In genomic region chr22:20102203-20102780, GRCh38 we compare ENCODE assay signal across 12 cellular contexts. TPM values are rescaled to one million over a fixed set of nuclear protein-coding genes. Genes with fewer than 3 reads are reported as not detected.
DNase-seq lines count a peak whose midpoint lies in the region; ATAC-seq, FAIRE-seq and TF ChIP-seq lines count a peak whose summit lies in the region.
"Had no signal": no experiment of that assay in that cellular context is flagged by ENCODE, and none has a peak within 500 bp of the region (broad histone marks: within the 10 kb centered on the region; RNA-seq: fewer than 3 reads in every experiment).

No MANE protein-coding gene starts in this region.

- H2AFZ ChIP-seq in astrocyte (ENCODE audit: low read depth, low read length), result no peak overlapping the region

- no peak for TF ChIP-seq POLR2A in right lobe of liver (IDR thresholded peaks at IDR 0.05)

- DNase-seq in CD4-positive, alpha-beta T cell, result no peak
- peak; percentile 74 for DNase-seq in H7
- DNase-seq in astrocyte (ENCODE audit: low read depth), result no peak
- DNase-seq in right lobe of liver, result peak; percentile 52 to 76 (median 71)
- DNase-seq in NCI-H1417 (lab: John Stamatoyannopoulos, UW), result no peak
- DNase-seq: activated CD8-positive, alpha-beta memory T cell treated with anti-CD3 and anti-CD28 coated beads for 24 hours; activated naive CD4-positive, alpha-beta T cell treated with anti-CD3 and anti-CD28 coated beads, Interleukin-2, amount 50 U/mL, for 16 hours; head of caudate nucleus; naive B cell; tibial artery had no signal

- intact Hi-C loops in CD4-positive, alpha-beta T cell (cut with DNase I, micrococcal nuclease), result loop anchor here in 1 of 2 experiments (10.0 kb wide), 1 partner anchor 807 kb away; the partner anchor contains the start of gene CLTCL1
- intact Hi-C loops in right lobe of liver (cut with DNase I), result no loop called here

- H3K36me3 ChIP-seq in H7 (replicated peaks; ENCODE audit: control insufficient read depth, insufficient read depth, low read length), result peaks cover 52% of the 10 kb centered on the region
- H3K36me3 ChIP-seq in astrocyte (ENCODE audit: insufficient read depth, low read length), result peaks cover 59% of the 10 kb centered on the region
- H3K36me3 ChIP-seq in right lobe of liver, result peaks cover 6 to 38% (median 23%) of the 10 kb centered on the region in 4 donors

- no peaks in the 10 kb centered on the region for H3K4me1 ChIP-seq in astrocyte (ENCODE audit: insufficient read depth, low read length)
- H3K4me1 ChIP-seq in right lobe of liver, result peaks cover 0 to 21% (median 9%) of the 10 kb centered on the region in 4 donors
- H3K4me1 ChIP-seq: tibial artery had no signal

- CTCF ChIA-PET in CD4-positive, alpha-beta T cell (lab: Charles Lee), result interaction anchor here (1.7 to 2.0 kb wide), 2 partner anchors 9 to 27 kb away, joined by 3 to 6 read pairs; no protein-coding TSS in a partner anchor

- peak overlapping the region; percentile 96 for H3K27ac Mint-ChIP-seq in CD4-positive, alpha-beta T cell
- no peak overlapping the region for H3K27ac Mint-ChIP-seq in astrocyte (ENCODE audit: unreplicated experiment)

- no peak for TF ChIP-seq CTCF in CD4-positive, alpha-beta T cell (IDR thresholded peaks at IDR 0.05)
- TF ChIP-seq CTCF in astrocyte (IDR thresholded peaks at IDR 0.05; ENCODE audit: insufficient read depth, low read depth, low read length), result no peak
- TF ChIP-seq CTCF in right lobe of liver (IDR thresholded peaks at IDR 0.05), result peak; percentile 23 to 42 (median 36)

- WGBS in right lobe of liver (ENCODE audit: insufficient coverage, low coverage, low lambda C conversion rate, missing lambda C conversion rate), result 58% methylated on average over 8 of the region's 12 CpGs

- H3K4me3 Mint-ChIP-seq in CD4-positive, alpha-beta T cell, result no peak overlapping the region
- H3K4me3 Mint-ChIP-seq in astrocyte (ENCODE audit: unreplicated experiment), result peak overlapping the region; percentile 34
- H3K4me3 Mint-ChIP-seq: naive B cell had no signal

- H3K27me3 Mint-ChIP-seq in CD4-positive, alpha-beta T cell, result no peaks in the 10 kb centered on the region
- H3K27me3 Mint-ChIP-seq in astrocyte (ENCODE audit: low read depth, unreplicated experiment), result no peaks in the 10 kb centered on the region
- H3K27me3 Mint-ChIP-seq: naive B cell had no signal

- H3K4me2 ChIP-seq in astrocyte (ENCODE audit: low read length), result no peak overlapping the region

- no peak overlapping the region for H3K9ac ChIP-seq in astrocyte (ENCODE audit: low read length)

- H3K27ac ChIP-seq in CD4-positive, alpha-beta T cell (ENCODE audit: low read depth, low read length), result peak overlapping the region; percentile 51
- H3K27ac ChIP-seq in astrocyte (ENCODE audit: low read depth, low read length) (no peak overlapping the region), right lobe of liver (peak overlapping the region in 2 of 3 donors; percentile 36 to 73)
- H3K27ac ChIP-seq: tibial artery had no signal

- H4K20me1 ChIP-seq in astrocyte (ENCODE audit: insufficient read depth, low read length), result peaks cover 79% of the 10 kb centered on the region

- H3K4me3 ChIP-seq in H7 (ENCODE audit: insufficient read depth, low read depth, low read length) (no peak overlapping the region), astrocyte (ENCODE audit: insufficient read depth, low read depth, low read length) (no peak overlapping the region), right lobe of liver (no peak overlapping the region)
- H3K4me3 ChIP-seq: tibial artery had no signal

- no peak for FAIRE-seq in astrocyte (lab: Jason Lieb, UNC)

- H3K79me2 ChIP-seq in astrocyte (ENCODE audit: insufficient read depth, low read length), result peaks cover 79% of the 10 kb centered on the region

- H3K9me3 Mint-ChIP-seq in CD4-positive, alpha-beta T cell, result no peaks in the 10 kb centered on the region
- H3K9me3 Mint-ChIP-seq in astrocyte (ENCODE audit: unreplicated experiment), result no peaks in the 10 kb centered on the region
- H3K9me3 Mint-ChIP-seq: naive B cell had no signal

- peaks cover 49% of the 10 kb centered on the region for H3K36me3 Mint-ChIP-seq in CD4-positive, alpha-beta T cell (ENCODE audit: low read depth)
- H3K36me3 Mint-ChIP-seq in astrocyte (ENCODE audit: low read depth, unreplicated experiment), result peaks cover 16% of the 10 kb centered on the region

- H3K27me3 ChIP-seq in CD4-positive, alpha-beta T cell (ENCODE audit: control insufficient read depth, insufficient read depth, low read length), result no peaks in the 10 kb centered on the region
- H3K27me3 ChIP-seq in H7 (ENCODE audit: control insufficient read depth, insufficient read depth, low read length) (no peaks in the 10 kb centered on the region), astrocyte (ENCODE audit: insufficient read depth, low read length) (no peaks in the 10 kb centered on the region), right lobe of liver (no peaks in the 10 kb centered on the region)
- H3K27me3 ChIP-seq: tibial artery had no signal

- POLR2A ChIA-PET in CD4-positive, alpha-beta T cell (lab: Charles Lee), result interaction anchor here (1.9 kb wide), 1 partner anchor 15 kb away, joined by 17 read pairs; the partner anchor contains the start of genes RANBP1 and TRMT2A

- no peak for ATAC-seq in CD4-positive, alpha-beta T cell (ENCODE audit: poor library complexity)
- peak; percentile 81 to 91 (median 84) for ATAC-seq in right lobe of liver
- ATAC-seq in HG03469 (IDR thresholded peaks at IDR 0.05; ENCODE audit: unreplicated experiment), result no peak
- no peak for ATAC-seq in GM18858 (IDR thresholded peaks at IDR 0.05; ENCODE audit: unreplicated experiment)

- H3K4me1 Mint-ChIP-seq in CD4-positive, alpha-beta T cell (ENCODE audit: low read depth), result peaks cover 60% of the 10 kb centered on the region
- peaks cover 2% of the 10 kb centered on the region for H3K4me1 Mint-ChIP-seq in astrocyte (ENCODE audit: low read depth, unreplicated experiment)
- H3K4me1 Mint-ChIP-seq: naive B cell had no signal

- no peaks in the 10 kb centered on the region for H3K9me3 ChIP-seq in CD4-positive, alpha-beta T cell (ENCODE audit: control insufficient read depth, low read length)
- no peaks in the 10 kb centered on the region for H3K9me3 ChIP-seq in astrocyte (ENCODE audit: insufficient read depth, low read depth, low read length)
- no peaks in the 10 kb centered on the region for H3K9me3 ChIP-seq in right lobe of liver
- H3K9me3 ChIP-seq: tibial artery had no signal

RNA-seq across cellular contexts. Expression of gene RANBP1, which starts 13.6 kb away (rescaled TPM):
- 10 to 100 TPM; 68.1 to 72.1 TPM for total RNA-seq in CD4-positive, alpha-beta T cell
- 564 and 664 TPM in 2 replicates for total RNA-seq in H7 (2014; rRNA removed; shearing (Covaris generic))
- 149 and 164 TPM in 2 replicates for total RNA-seq in astrocyte
- 100 to 1,000 TPM in 2 of 6 experiments, 10 to 100 TPM in 4; 39.5 to 224 (median 52.2) TPM for total RNA-seq in right lobe of liver

RNA-seq across cellular contexts. Expression of gene TRMT2A, which starts 14.7 kb away (rescaled TPM):
- 10 to 100 TPM; 79.3 to 84.2 TPM for total RNA-seq in CD4-positive, alpha-beta T cell
- total RNA-seq in H7 (2014; rRNA removed; shearing (Covaris generic)), result 78.5 and 88.6 TPM in 2 replicates
- total RNA-seq in astrocyte (32.9 and 35.1 TPM in 2 replicates), right lobe of liver (10 to 100 TPM; 26.9 to 54.6 (median 29.1) TPM)

RNA-seq across cellular contexts. Expression of gene DGCR8, which starts 22.3 kb away (rescaled TPM):
- total RNA-seq in CD4-positive, alpha-beta T cell, result 10 to 100 TPM; 17.8 to 18.5 TPM
- 23.0 and 37.3 TPM in 2 replicates for total RNA-seq in H7 (2014; rRNA removed; shearing (Covaris generic))
- total RNA-seq in astrocyte, result 28.1 and 29.0 TPM in 2 replicates
- 10 to 100 TPM; 11.4 to 27.2 (median 16.1) TPM for total RNA-seq in right lobe of liver

RNA-seq across cellular contexts. Expression of gene ZDHHC8, which starts 29.3 kb away (rescaled TPM):
- total RNA-seq in CD4-positive, alpha-beta T cell, result 10 to 100 TPM; 44.9 to 49.3 TPM
- total RNA-seq in H7 (2014; rRNA removed; shearing (Covaris generic)), result 15.6 and 16.6 TPM in 2 replicates
- total RNA-seq in astrocyte, result 88.3 and 93.7 TPM in 2 replicates
- total RNA-seq in right lobe of liver, result 10 to 100 TPM; 11.4 to 39.0 (median 28.7) TPM

RNA-seq across cellular contexts. Expression of gene CCDC188, which starts 48.6 kb away (rescaled TPM):
- not detected for total RNA-seq in CD4-positive, alpha-beta T cell
- total RNA-seq in H7 (2014; rRNA removed; shearing (Covaris generic)), result not detected in 2 replicates
- total RNA-seq in astrocyte, result not detected in 2 replicates
- total RNA-seq in right lobe of liver, result not detected

Comparison
In these comparisons a context has a peak if more than half of its experiments do, and no peak if none do; other contexts are left out.
1. ATAC-seq: peak in right lobe of liver (4 of 4); none in CD4-positive, alpha-beta T cell (single experiment), HG03469 (single experiment) and GM18858 (single experiment).
2. DNase-seq: peak in H7 (single experiment) and right lobe of liver (3 of 3); none in CD4-positive, alpha-beta T cell (0 of 10), astrocyte (single experiment) and NCI-H1417 (0 of 3).
3. CTCF ChIP-seq: peak in right lobe of liver (4 of 4); none in CD4-positive, alpha-beta T cell (single experiment) and astrocyte (single experiment).